35 cellular contexts compared by ENCODE assay signal in genomic region chr14:88941414-88941813, GRCh38.
"Had no signal": no experiment of that assay in that cellular context is flagged by ENCODE, and none has a peak within 500 bp of the region (broad histone marks: within the 10 kb centered on the region; RNA-seq: fewer than 3 reads in every experiment).

No MANE protein-coding gene starts in this region.

- H3K27me3 ChIP-seq: ascending aorta, MG63, Peyer's patch had no signal

- ATAC-seq: K562, Right ventricle myocardium inferior, SK-N-SH treated with all-trans-retinoic acid at 6 μM for 48 hours, T-cell, T-helper 17 cell had no signal

- H3K27ac Mint-ChIP-seq: activated B cell treated with CpG ODN at 0.5 μM for 24 hours; activated CD4-positive, alpha-beta memory T cell treated with anti-CD3 and anti-CD28 coated beads for 36 hours; activated naive CD4-positive, alpha-beta T cell treated with anti-CD3 and anti-CD28 coated beads, Interleukin-2, amount 10 ng/mL, durations not matched to agents 7 days and 5 days; activated naive CD8-positive, alpha-beta T cell treated with anti-CD3 and anti-CD28 coated beads for 36 hours; T-cell; T-helper 17 cell had no signal

- H3K36me3 ChIP-seq: ascending aorta, MG63, Peyer's patch had no signal

- H3K4me1 ChIP-seq: ascending aorta, Peyer's patch had no signal

- H3K9me3 ChIP-seq: ascending aorta, MG63 had no signal

- H3K27ac ChIP-seq: ascending aorta, Peyer's patch, VCaP had no signal

- H3K36me3 Mint-ChIP-seq: activated CD4-positive, alpha-beta memory T cell treated with anti-CD3 and anti-CD28 coated beads for 36 hours; activated naive CD4-positive, alpha-beta T cell treated with anti-CD3 and anti-CD28 coated beads, Interleukin-2, amount 10 ng/mL, durations not matched to agents 7 days and 5 days; activated naive CD8-positive, alpha-beta T cell treated with anti-CD3 and anti-CD28 coated beads for 36 hours; T-cell had no signal

- FAIRE-seq: K562 had no signal

- H3K9me3 Mint-ChIP-seq: activated CD4-positive, alpha-beta memory T cell treated with anti-CD3 and anti-CD28 coated beads for 36 hours; activated naive CD4-positive, alpha-beta T cell treated with anti-CD3 and anti-CD28 coated beads, Interleukin-2, amount 10 ng/mL, durations not matched to agents 7 days and 5 days; activated naive CD8-positive, alpha-beta T cell treated with anti-CD3 and anti-CD28 coated beads for 36 hours had no signal

- H3K4me3 ChIP-seq: ascending aorta, K562, MG63, Peyer's patch had no signal

- DNase-seq: activated B cell treated with CpG ODN at 0.5 μM for 24 hours; activated CD4-positive, alpha-beta memory T cell treated with anti-CD3 and anti-CD28 coated beads for 36 hours; activated CD4-positive, alpha-beta T cell treated with anti-CD3 and anti-CD28 coated beads for 4 hours; activated CD4-positive, alpha-beta T cell treated with anti-CD3 and anti-CD28 coated beads, Interleukin-2, amount 50 U/mL, for 1 hour; activated CD4-positive, CD25-positive, alpha-beta regulatory T cell treated with anti-CD3 and anti-CD28 coated beads, Interleukin-2, amount 50 U/mL, for 72 hours; activated CD8-positive, alpha-beta memory T cell treated with anti-CD3 and anti-CD28 coated beads, Interleukin-2, amount 50 U/mL, for 4 hours; activated effector memory CD4-positive, alpha-beta T cell treated with Interleukin-2 at 50 U/mL for 16 hours; activated naive CD4-positive, alpha-beta T cell treated with anti-CD3 and anti-CD28 coated beads, Interleukin-2, amount 10 ng/mL, durations not matched to agents 7 days and 5 days; activated naive CD8-positive, alpha-beta T cell treated with anti-CD3 and anti-CD28 coated beads for 36 hours; activated T-cell treated with anti-CD3 and anti-CD28 coated beads, Interleukin-2, amount 50 U/mL, for 48 hours; amniotic stem cell; caudate nucleus; cerebellar nuclear complex; IMR-90; MG63; NCI-H1048; NCI-H1105 treated with DMSO at 0.1 percent for 48 hours; NCI-H1436; NCI-H1694; NCI-H1930; NCI-H2081 treated with DMSO at 0.1 percent for 48 hours; NCI-H226; NCI-H446 treated with DMSO at 0.1 percent for 48 hours; NCI-H524; NCI-H774; Peyer's patch; RPMI8226; SIG-M5; T-cell; T-helper 17 cell had no signal
